Comparison of ENCODE assay signal across 19 cellular contexts in the genomic region with DNA sequence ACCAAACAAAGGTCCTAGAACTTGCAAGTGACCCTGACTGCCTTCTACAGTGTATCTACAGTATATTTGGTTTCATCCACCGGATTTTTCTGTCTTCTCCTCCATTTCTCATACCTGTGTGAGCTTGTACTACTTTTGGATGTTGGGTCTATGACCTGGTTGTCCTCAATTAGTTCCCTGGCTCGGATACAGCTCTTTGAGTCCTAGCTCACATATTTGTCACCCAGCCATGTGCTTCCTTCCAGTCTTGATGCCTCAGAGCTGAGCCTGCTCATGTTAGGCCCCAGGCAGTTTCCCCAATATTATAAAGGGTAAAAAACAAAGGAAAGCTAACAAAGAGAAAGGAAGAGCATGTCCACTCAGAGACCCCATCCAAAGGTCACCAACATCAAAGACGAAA. TPM values are rescaled to one million over a fixed set of nuclear protein-coding genes. Genes with fewer than 3 reads are reported as not detected.
"Had no signal": no experiment of that assay in that cellular context is flagged by ENCODE, and none has a peak within 500 bp of the region (broad histone marks: within the 10 kb centered on the region; RNA-seq: fewer than 3 reads in every experiment).

No MANE protein-coding gene starts in this region.

- H3K9me3 ChIP-seq: MG63, SK-N-SH had no signal

- FAIRE-seq: RCC 7860 had no signal

- H3K4me3 ChIP-seq: MG63 had no signal

- H3K36me3 ChIP-seq: MG63 had no signal

- H3K27me3 ChIP-seq: MG63 had no signal

- DNase-seq: KBM-7, MG63, NCI-H1092 treated with DMSO at 0.1 percent for 48 hours, NCI-H1417, NCI-H1436 treated with DMSO at 0.1 percent for 48 hours, NCI-H1694 treated with DMSO at 0.1 percent for 48 hours, NCI-H1930, NCI-H2081, NCI-H2107, NCI-H2227 treated with DMSO at 0.1 percent for 48 hours, NCI-H524, NCI-H526 treated with DMSO at 0.1 percent for 48 hours, NCI-H774, RPMI8226, SHP77, SK-N-SH had no signal

RNA-seq across cellular contexts. Expression of a gene that starts 28.2 kb away (rescaled TPM):
- total RNA-seq: HT-29, SK-MEL-5 had no signal
